17 cellular contexts compared by ENCODE assay signal in genomic region chr11:111119751-111120150, GRCh38.
DNase-seq lines count a peak whose midpoint lies in the region; ATAC-seq and TF ChIP-seq lines count a peak whose summit lies in the region.
"Had no signal": no experiment of that assay in that cellular context is flagged by ENCODE, and none has a peak within 500 bp of the region (broad histone marks: within the 10 kb centered on the region; RNA-seq: fewer than 3 reads in every experiment).

No MANE protein-coding gene starts in this region.

- no peaks in the 10 kb centered on the region for H3K36me3 Mint-ChIP-seq in H9 (ENCODE audit: insufficient read depth in 1 of 3, low read depth in 3 of 3)
- H3K36me3 Mint-ChIP-seq: CD4-positive, CD25-positive, alpha-beta regulatory T cell; CD8-positive, alpha-beta T cell had no signal

- no peak overlapping the region for H2BK5ac ChIP-seq in H9 (ENCODE audit: insufficient read length, low read length)

- H3K4me1 ChIP-seq in H9 (ENCODE audit: insufficient read depth, low read length): no peaks in the 10 kb centered on the region
- H3K4me1 ChIP-seq in suprapubic skin: no peaks in the 10 kb centered on the region
- H3K4me1 ChIP-seq: BLaER1 had no signal

- no peak overlapping the region for H4K8ac ChIP-seq in H9 (replicated peaks; ENCODE audit: insufficient read length, low read depth, low read length)

- WGBS in H9 (ENCODE audit: extremely low coverage, insufficient read length, low lambda C conversion rate): no CpG with 5 or more reads among the region's 3 CpGs
- WGBS in suprapubic skin: 76% methylated on average over 3 of the region's 3 CpGs

- no peak overlapping the region for H4K91ac ChIP-seq in H9 (ENCODE audit: insufficient read length, low read depth, low read length)

- in situ Hi-C loops in astrocyte of the spinal cord (cut with HindIII; ENCODE audit: low sequenced_read_pairs): no loop called here

- no peak overlapping the region for H2BK12ac ChIP-seq in H9 (ENCODE audit: insufficient read length, low read depth, low read length)

- no peak for TF ChIP-seq POLR2A in suprapubic skin (IDR thresholded peaks at IDR 0.05)

- no peak overlapping the region for H2AK5ac ChIP-seq in H9 (ENCODE audit: insufficient read length, low read length)

- H3K4me2 ChIP-seq in H9 (ENCODE audit: insufficient read depth, insufficient read length, low read length): no peak overlapping the region
- H3K4me2 ChIP-seq: BLaER1 had no signal

- H3K4ac ChIP-seq in H9 (ENCODE audit: low read depth, low read length): no peak overlapping the region

- H2AFZ ChIP-seq in H9 (ENCODE audit: low read length): no peak overlapping the region

- H3K23me2 ChIP-seq in H9 (ENCODE audit: insufficient read length, low read depth, low read length, poor library complexity, severe bottlenecking): no peaks in the 10 kb centered on the region

- no peak overlapping the region for H2BK15ac ChIP-seq in H9 (ENCODE audit: low read depth, low read length)

- no peaks in the 10 kb centered on the region for H4K20me1 ChIP-seq in H9 (ENCODE audit: control insufficient read depth, insufficient read depth, insufficient read length)
- H4K20me1 ChIP-seq: BLaER1 had no signal

- H3K27me3 ChIP-seq in H9 (ENCODE audit: insufficient read depth, low read length): no peaks in the 10 kb centered on the region
- no peaks in the 10 kb centered on the region for H3K27me3 ChIP-seq in suprapubic skin
- H3K27me3 ChIP-seq: BLaER1 had no signal

- H3K18ac ChIP-seq in H9 (ENCODE audit: insufficient read length, low read depth, low read length): no peak overlapping the region

- no peak for ATAC-seq in activated CD4-positive, CD25-positive, alpha-beta regulatory T cell treated with anti-CD3 and anti-CD28 coated beads, Interleukin-2, amount 50 U/mL, for 24 hours
- ATAC-seq: CD8-positive, alpha-beta T cell; HCT116 had no signal

- H3K14ac ChIP-seq in H9 (ENCODE audit: insufficient read depth, low read length): no peak overlapping the region

- no peak overlapping the region for H2BK120ac ChIP-seq in H9 (ENCODE audit: low read depth, low read length, poor library complexity, severe bottlenecking)

- H3K23ac ChIP-seq in H9 (ENCODE audit: insufficient read length, low read depth, low read length): no peak overlapping the region

- no peaks in the 10 kb centered on the region for H3K36me3 ChIP-seq in suprapubic skin
- H3K36me3 ChIP-seq: BLaER1 had no signal

- no peak for TF ChIP-seq CTCF in astrocyte of the spinal cord (IDR thresholded peaks at IDR 0.05; ENCODE audit: low read depth, low read length)
- TF ChIP-seq CTCF in fibroblast of the aortic adventitia (IDR thresholded peaks at IDR 0.05; ENCODE audit: insufficient read depth, low read length): no peak
- no peak for TF ChIP-seq CTCF in H9 (conservative IDR thresholded peaks at IDR 0.05)
- TF ChIP-seq CTCF in suprapubic skin (IDR thresholded peaks at IDR 0.05): no peak

- H3K27me3 Mint-ChIP-seq in H9 (ENCODE audit: low read depth): no peaks in the 10 kb centered on the region
- H3K27me3 Mint-ChIP-seq: B cell; CD4-positive, CD25-positive, alpha-beta regulatory T cell had no signal

- no peak for TF ChIP-seq EP300 in suprapubic skin (IDR thresholded peaks at IDR 0.05)

- no peak overlapping the region for H4K5ac ChIP-seq in H9 (ENCODE audit: insufficient read length, low read depth, low read length)

- H3K9me3 ChIP-seq in H9 (ENCODE audit: control insufficient read depth, low read depth, low read length) (no peaks in the 10 kb centered on the region), suprapubic skin (no peaks in the 10 kb centered on the region)
- H3K9me3 ChIP-seq: BLaER1 had no signal

- 0 out of 4 replicates have a peak, but pooled peaks cover 0 to 4% of the 10 kb centered on the region in 2 experiments for H3K4me1 Mint-ChIP-seq in H9
- H3K4me1 Mint-ChIP-seq: CD4-positive, CD25-positive, alpha-beta regulatory T cell had no signal

- H3K79me1 ChIP-seq in H9 (ENCODE audit: insufficient read depth, low read depth, low read length, poor library complexity, severe bottlenecking): no peaks in the 10 kb centered on the region

- H3K4me3 ChIP-seq in astrocyte of the spinal cord (ENCODE audit: low read depth, low read length): no peak overlapping the region
- H3K4me3 ChIP-seq in fibroblast of the aortic adventitia (ENCODE audit: low read depth, low read length): no peak overlapping the region
- no peak overlapping the region for H3K4me3 ChIP-seq in suprapubic skin
- H3K4me3 ChIP-seq: BLaER1 had no signal

- no peak overlapping the region for H2BK20ac ChIP-seq in H9 (ENCODE audit: low read depth, low read length, poor library complexity, severe bottlenecking)

- no peak overlapping the region for H3T11ph ChIP-seq in H9 (ENCODE audit: low read length)

- H3K56ac ChIP-seq in H9 (ENCODE audit: insufficient read length, low read depth, low read length): no peak overlapping the region

- no peaks in the 10 kb centered on the region for H3K9me3 Mint-ChIP-seq in H9
- H3K9me3 Mint-ChIP-seq: CD8-positive, alpha-beta T cell had no signal

- no peak overlapping the region for H3K9ac ChIP-seq in H9 (ENCODE audit: extremely low read depth, insufficient read length, low read length)
- H3K9ac ChIP-seq: BLaER1 had no signal

- DNase-seq in astrocyte of the spinal cord (ENCODE audit: low read depth, low spot score): peak; percentile 44
- peak; percentile 4 for DNase-seq in fibroblast of the aortic adventitia (ENCODE audit: low read depth)
- DNase-seq in smooth muscle cell of the brain vasculature (ENCODE audit: low read depth, low spot score): peak; percentile 55
- no peak for DNase-seq in H9
- no peak for DNase-seq in suprapubic skin (ENCODE audit: low spot score in 2 of 2)
- DNase-seq: CD4-positive, CD25-positive, alpha-beta regulatory T cell; CD8-positive, alpha-beta T cell; DMS 273 treated with DMSO at 0.1 percent for 48 hours; DMS79; EL; GDM1; H7 had no signal

- no peak overlapping the region for H3K27ac Mint-ChIP-seq in H9
- H3K27ac Mint-ChIP-seq: CD4-positive, CD25-positive, alpha-beta regulatory T cell; CD8-positive, alpha-beta T cell had no signal

- H3K27ac ChIP-seq in H9 (ENCODE audit: insufficient read length, low read depth, low read length) (no peak overlapping the region), suprapubic skin (no peak overlapping the region)
- H3K27ac ChIP-seq: BLaER1, C4-2B had no signal

- H3K79me2 ChIP-seq in H9 (ENCODE audit: insufficient read depth, low read length): no peaks in the 10 kb centered on the region

- H3K4me3 Mint-ChIP-seq in H9: no peak overlapping the region
- H3K4me3 Mint-ChIP-seq: B cell; CD4-positive, CD25-positive, alpha-beta regulatory T cell; CD8-positive, alpha-beta T cell had no signal

Comparison
In these comparisons a context has a peak if more than half of its experiments do, and no peak if none do; other contexts are left out.
1. DNase-seq: peak in astrocyte of the spinal cord (single experiment), fibroblast of the aortic adventitia (single experiment) and smooth muscle cell of the brain vasculature (single experiment); none in H9 (single experiment) and suprapubic skin (0 of 2).